ENCODE assay signal across 1 cellular context in genomic region chr12:54935235-54935951, GRCh38.
A peak's percentile ranks its signal among the peaks of the same experiment; 100 is the strongest.
TF ChIP-seq lines count a peak whose summit lies in the region.

No MANE protein-coding gene starts in this region.

TF ChIP-seq in K562, 482 proteins besides CTCF, POLR2A, EP300 and RAD21 (continued from another document and continues in another):
- no peak for TF ChIP-seq ZNF609 (CRISPR knock-in tag; IDR thresholded peaks at IDR 0.05; ENCODE audit: borderline replicate concordance)
- no peak for TF ChIP-seq TBL1XR1 (IDR thresholded peaks at IDR 0.05; ENCODE audit: low read length in 2 of 2)
- TF ChIP-seq MEIS2 (IDR thresholded peaks at IDR 0.05; ENCODE audit: partially characterized antibody): no peak
- TF ChIP-seq NFE2L1 (tag; IDR thresholded peaks at IDR 0.05; ENCODE audit: borderline replicate concordance, low read depth): peak; percentile 17; the same call in 1 of the 2 replicates
- no peak for TF ChIP-seq SAFB2 (IDR thresholded peaks at IDR 0.05; ENCODE audit: borderline replicate concordance, low read depth, low read length, severe bottlenecking)
- TF ChIP-seq ETV6 (IDR thresholded peaks at IDR 0.05; ENCODE audit: borderline replicate concordance in 1 of 2, low read depth in 2 of 2, low read length in 1 of 2): no peak
- no peak for TF ChIP-seq ETV6 (CRISPR knock-in tag; IDR thresholded peaks at IDR 0.05; ENCODE audit: borderline replicate concordance)
- no peak for TF ChIP-seq SAFB (IDR thresholded peaks at IDR 0.05; ENCODE audit: borderline replicate concordance, low read depth, low read length)
- TF ChIP-seq IRF2 (CRISPR knock-in tag; IDR thresholded peaks at IDR 0.05): no peak
- no peak for TF ChIP-seq TFE3 (CRISPR knock-in tag; IDR thresholded peaks at IDR 0.05)
- TF ChIP-seq NFIX (CRISPR knock-in tag; IDR thresholded peaks at IDR 0.05; ENCODE audit: low read depth): no peak
- no peak for TF ChIP-seq NFIC (IDR thresholded peaks at IDR 0.05)
- no peak for TF ChIP-seq ZEB2 (IDR thresholded peaks at IDR 0.05)
- TF ChIP-seq TFAM (CRISPR knock-in tag; conservative IDR thresholded peaks at IDR 0.05): no peak
- no peak for TF ChIP-seq USF2 (CRISPR knock-in tag; IDR thresholded peaks at IDR 0.05)
- TF ChIP-seq SETDB1 (IDR thresholded peaks at IDR 0.05; ENCODE audit: low read length): no peak
- no peak for TF ChIP-seq MCM5 (IDR thresholded peaks at IDR 0.05; ENCODE audit: low read depth)
- TF ChIP-seq LEF1 (IDR thresholded peaks at IDR 0.05): no peak; the same call in 1 of the 2 replicates
- 0 out of 2 replicates have a peak, but pooled peaks have one; percentile 32 for TF ChIP-seq SMARCE1 (IDR thresholded peaks at IDR 0.05)
- TF ChIP-seq ETV1 (tag; conservative IDR thresholded peaks at IDR 0.05; ENCODE audit: low read depth): peak; percentile 28; the same call in 1 of the 2 replicates
- no peak for TF ChIP-seq TRIM25 (IDR thresholded peaks at IDR 0.05; ENCODE audit: borderline replicate concordance)
- TF ChIP-seq SUPT5H (IDR thresholded peaks at IDR 0.05): no peak
- 0 out of 2 replicates have a peak, but pooled peaks have one; percentile 63 for TF ChIP-seq ZNF175 (CRISPR knock-in tag; IDR thresholded peaks at IDR 0.05; ENCODE audit: low read depth)
- no peak for TF ChIP-seq ZSCAN29 (IDR thresholded peaks at IDR 0.05)
- TF ChIP-seq ESRRB (CRISPR knock-in tag; IDR thresholded peaks at IDR 0.05; ENCODE audit: borderline replicate concordance): no peak
- no peak for TF ChIP-seq MEF2D (tag; conservative IDR thresholded peaks at IDR 0.05; ENCODE audit: low read depth)
- no peak for TF ChIP-seq CUX1 (CRISPR knock-in tag; IDR thresholded peaks at IDR 0.05)
- TF ChIP-seq C11orf30 (IDR thresholded peaks at IDR 0.05; ENCODE audit: low read depth): peak; percentile 89
- no peak for TF ChIP-seq GABPB2 (CRISPR knock-in tag; conservative IDR thresholded peaks at IDR 0.05)
- no peak for TF ChIP-seq ELF1 (tag; IDR thresholded peaks at IDR 0.05)
- TF ChIP-seq COPS2 (conservative IDR thresholded peaks at IDR 0.05): no peak
- peak; percentile 44; the same call in 1 of the 2 replicates for TF ChIP-seq MGA (IDR thresholded peaks at IDR 0.05)
- no peak for TF ChIP-seq ZNF717 (CRISPR knock-in tag; IDR thresholded peaks at IDR 0.05)
